ENCODE assay signal across 14 cellular contexts in the genomic region with DNA sequence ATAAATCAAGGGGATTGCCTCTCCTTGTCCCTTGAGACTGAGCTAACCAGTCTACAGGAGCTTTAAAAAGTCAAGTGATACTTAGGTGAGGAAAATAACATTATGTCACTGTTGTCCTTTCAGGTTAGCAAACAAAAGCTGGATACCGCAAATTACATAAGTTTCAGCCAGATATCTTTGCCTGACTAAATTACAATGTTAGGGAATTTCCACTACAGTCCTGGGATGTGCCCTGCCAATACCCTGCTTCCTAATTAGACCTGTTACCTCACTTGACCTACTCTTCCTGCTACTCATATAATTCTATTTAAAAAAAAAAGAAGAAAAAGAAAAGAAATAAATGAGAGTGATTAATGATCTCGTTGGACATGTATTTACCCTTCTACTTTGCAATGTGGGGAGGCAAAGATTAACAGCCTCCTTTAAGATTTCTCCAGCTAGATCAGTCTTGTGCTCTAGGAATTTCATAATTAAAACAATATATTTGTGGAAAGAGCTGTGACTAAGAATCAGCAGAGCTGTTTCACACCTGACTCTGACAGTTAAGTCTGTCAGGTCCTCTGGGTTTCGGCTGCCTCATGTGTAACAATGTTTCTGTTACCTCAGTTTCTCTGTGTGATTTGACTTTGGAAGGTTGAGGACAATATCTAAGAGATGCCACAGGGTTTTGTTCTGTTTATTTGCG.
DNase-seq lines count a peak whose midpoint lies in the region; ATAC-seq and FAIRE-seq lines count a peak whose summit lies in the region.
"Had no signal": no experiment of that assay in that cellular context is flagged by ENCODE, and none has a peak within 500 bp of the region (broad histone marks: within the 10 kb centered on the region; RNA-seq: fewer than 3 reads in every experiment).

No MANE protein-coding gene starts in this region.

- no peaks in the 10 kb centered on the region for H3K36me3 Mint-ChIP-seq in activated T-helper 2 cell treated with anti-CD3 and anti-CD28 coated beads, Interferon-gamma antibody, Interleukin-2, Interleukin-4, amounts not matched to agents 10 μg/mL and 5 μg/mL and 100 μg/mL, durations not matched to agents 14 hours and 24 hours and 36 hours (ENCODE audit: low read depth)

- intact Hi-C loops in activated T-helper 2 cell treated with anti-CD3 and anti-CD28 coated beads, Interferon-gamma antibody, Interleukin-2, Interleukin-4, amounts not matched to agents 10 μg/mL and 5 μg/mL and 100 μg/mL, durations not matched to agents 14 hours and 24 hours and 36 hours (cut with micrococcal nuclease): no loop called here

- no peaks in the 10 kb centered on the region for H3K4me1 Mint-ChIP-seq in activated T-helper 2 cell treated with anti-CD3 and anti-CD28 coated beads, Interferon-gamma antibody, Interleukin-2, Interleukin-4, amounts not matched to agents 10 μg/mL and 5 μg/mL and 100 μg/mL, durations not matched to agents 14 hours and 24 hours and 36 hours (ENCODE audit: low read depth)

- no peaks in the 10 kb centered on the region for H3K27me3 Mint-ChIP-seq in activated T-helper 2 cell treated with anti-CD3 and anti-CD28 coated beads, Interferon-gamma antibody, Interleukin-2, Interleukin-4, amounts not matched to agents 10 μg/mL and 5 μg/mL and 100 μg/mL, durations not matched to agents 14 hours and 24 hours and 36 hours (ENCODE audit: low read depth)

- no peaks in the 10 kb centered on the region for H3K9me3 Mint-ChIP-seq in activated T-helper 2 cell treated with anti-CD3 and anti-CD28 coated beads, Interferon-gamma antibody, Interleukin-2, Interleukin-4, amounts not matched to agents 10 μg/mL and 5 μg/mL and 100 μg/mL, durations not matched to agents 14 hours and 24 hours and 36 hours

- no peak for ATAC-seq in GM21390 (IDR thresholded peaks at IDR 0.05; ENCODE audit: unreplicated experiment)
- ATAC-seq: K562 had no signal

- DNase-seq in A172 (ENCODE audit: low spot score): peak; percentile 84
- DNase-seq in H4 (ENCODE audit: low spot score): peak; percentile 33
- DNase-seq in SW480 (ENCODE audit: low spot score): peak; percentile 59
- no peak for DNase-seq in activated T-helper 2 cell treated with anti-CD3 and anti-CD28 coated beads, Interferon-gamma antibody, Interleukin-2, Interleukin-4, amounts not matched to agents 10 μg/mL and 5 μg/mL and 100 μg/mL, durations not matched to agents 14 hours and 24 hours and 36 hours (ENCODE audit: low spot score)
- DNase-seq in inferior parietal cortex (ENCODE audit: extremely low spot score): no peak
- no peak for DNase-seq in MV-4-11 (lab: John Stamatoyannopoulos, UW)
- DNase-seq: activated CD8-positive, alpha-beta memory T cell treated with anti-CD3 and anti-CD28 coated beads for 24 hours; activated naive CD4-positive, alpha-beta T cell treated with Interleukin-2 at 50 U/mL for 16 hours; NCI-H2171 treated with DMSO at 0.1 percent for 48 hours; occipital lobe had no signal

- no peak overlapping the region for H3K4me3 Mint-ChIP-seq in activated T-helper 2 cell treated with anti-CD3 and anti-CD28 coated beads, Interferon-gamma antibody, Interleukin-2, Interleukin-4, amounts not matched to agents 10 μg/mL and 5 μg/mL and 100 μg/mL, durations not matched to agents 14 hours and 24 hours and 36 hours (ENCODE audit: low read depth)

- H3K27ac Mint-ChIP-seq in activated T-helper 2 cell treated with anti-CD3 and anti-CD28 coated beads, Interferon-gamma antibody, Interleukin-2, Interleukin-4, amounts not matched to agents 10 μg/mL and 5 μg/mL and 100 μg/mL, durations not matched to agents 14 hours and 24 hours and 36 hours: no peak overlapping the region

- peak; percentile 5 for FAIRE-seq in islet of Langerhans (lab: Jason Lieb, UNC)
- FAIRE-seq: GM18507, K562 had no signal

Comparison
In these comparisons a context has a peak if more than half of its experiments do, and no peak if none do; other contexts are left out.
1. DNase-seq: peak in A172 (single experiment), H4 (single experiment) and SW480 (single experiment); none in activated T-helper 2 cell treated with anti-CD3 and anti-CD28 coated beads, Interferon-gamma antibody, Interleukin-2, Interleukin-4, amounts not matched to agents 10 μg/mL and 5 μg/mL and 100 μg/mL, durations not matched to agents 14 hours and 24 hours and 36 hours (single experiment), inferior parietal cortex (single experiment) and MV-4-11 (single experiment).